23 cellular contexts compared by ENCODE assay signal in genomic region chrX:40284852-40285251, GRCh38.
"Had no signal": no experiment of that assay in that cellular context is flagged by ENCODE, and none has a peak within 500 bp of the region (broad histone marks: within the 10 kb centered on the region; RNA-seq: fewer than 3 reads in every experiment).

No MANE protein-coding gene starts in this region.

- H3K4me3 ChIP-seq: gastroesophageal sphincter, ovary, psoas muscle, right atrium auricular region, spleen, thoracic aorta, upper lobe of left lung had no signal

- H3K4me1 ChIP-seq: psoas muscle, right atrium auricular region, upper lobe of left lung had no signal

- H3K9me3 ChIP-seq: gastroesophageal sphincter, thoracic aorta had no signal

- H3K27ac ChIP-seq: gastroesophageal sphincter, psoas muscle, right atrium auricular region, spleen, thoracic aorta, upper lobe of left lung had no signal

- DNase-seq: activated CD4-positive, alpha-beta memory T cell treated with anti-CD3 and anti-CD28 coated beads for 36 hours; activated CD4-positive, alpha-beta T cell treated with anti-CD3 and anti-CD28 coated beads for 4 hours; activated CD4-positive, CD25-positive, alpha-beta regulatory T cell; activated CD8-positive, alpha-beta memory T cell treated with anti-CD3 and anti-CD28 coated beads, Interleukin-2, amount 10 ng/mL, durations not matched to agents 7 days and 5 days; activated effector memory CD4-positive, alpha-beta T cell treated with anti-CD3 and anti-CD28 coated beads, Interleukin-2, amount 50 U/mL, for 16 hours; activated naive CD4-positive, alpha-beta T cell treated with anti-CD3 and anti-CD28 coated beads, Interleukin-2, amount 10 ng/mL, durations not matched to agents 7 days and 5 days; activated T-cell treated with anti-CD3 and anti-CD28 coated beads for 4 hours; aorta; head of caudate nucleus; left ventricle myocardium superior; mammary epithelial cell; midbrain; natural killer cell; ovary; psoas muscle; spleen; stimulated activated CD4-positive, alpha-beta T cell treated with anti-CD3 and anti-CD28 coated beads, Interleukin-4, amount 100 ng/mL, for 1 hour; stimulated activated naive CD4-positive, alpha-beta T cell treated with Interleukin-2 at 50 U/mL for 16 hours; T-helper 9 cell; upper lobe of left lung had no signal

- H3K36me3 ChIP-seq: gastroesophageal sphincter, ovary, right atrium auricular region, spleen, thoracic aorta, upper lobe of left lung had no signal
